Comparison of ENCODE assay signal across 19 cellular contexts in genomic region chr4:156959298-156959702, GRCh38. TPM values are rescaled to one million over a fixed set of nuclear protein-coding genes. Genes with fewer than 3 reads are reported as not detected.
A peak's percentile ranks its signal among the peaks of the same experiment; 100 is the strongest.
DNase-seq lines count a peak whose midpoint lies in the region; ATAC-seq and TF ChIP-seq lines count a peak whose summit lies in the region.
"Had no signal": no experiment of that assay in that cellular context is flagged by ENCODE, and none has a peak within 500 bp of the region (broad histone marks: within the 10 kb centered on the region; RNA-seq: fewer than 3 reads in every experiment).

No MANE protein-coding gene starts in this region.

- H2AFZ ChIP-seq in GM23338 = no peak overlapping the region

- no peaks in the 10 kb centered on the region for H3K9me2 ChIP-seq in GM23338 (ENCODE audit: insufficient read depth)

- no peaks in the 10 kb centered on the region for H3K36me3 ChIP-seq in GM23338 (ENCODE audit: insufficient read depth)
- H3K36me3 ChIP-seq: adrenal gland, esophagus squamous epithelium, upper lobe of right lung had no signal

- H3K27ac ChIP-seq in GM23338 (ENCODE audit: low read depth) (no peak overlapping the region), foreskin keratinocyte (peak overlapping the region; percentile 71)
- H3K27ac ChIP-seq: upper lobe of right lung had no signal

- H3K27ac Mint-ChIP-seq in GM23338 = 0 out of 2 replicates have a peak overlapping the region, but pooled peaks have one; percentile 21
- H3K27ac Mint-ChIP-seq: activated CD4-positive, alpha-beta memory T cell treated with anti-CD3 and anti-CD28 coated beads for 36 hours; activated T-helper 1 cell treated with anti-CD3 and anti-CD28 coated beads, Interleukin-12 subunit alpha, Interleukin-12 subunit beta, Interleukin-2, Interleukin-4 antibody, amounts not matched to agents 30 ng/mL and 10 ng/mL and 1 ng/mL, durations not matched to agents 14 hours and 24 hours and 36 hours; CD4-positive, CD25-positive, alpha-beta regulatory T cell; H9; naive thymus-derived CD8-positive, alpha-beta T cell had no signal

- no peaks in the 10 kb centered on the region for H3K36me3 Mint-ChIP-seq in GM23338 (ENCODE audit: low read depth)
- H3K36me3 Mint-ChIP-seq: activated CD4-positive, alpha-beta memory T cell treated with anti-CD3 and anti-CD28 coated beads for 36 hours; CD4-positive, CD25-positive, alpha-beta regulatory T cell; naive thymus-derived CD8-positive, alpha-beta T cell had no signal

- H3K27me3 ChIP-seq in GM23338 (ENCODE audit: insufficient read depth) = no peaks in the 10 kb centered on the region
- H3K27me3 ChIP-seq in foreskin keratinocyte = no peaks in the 10 kb centered on the region
- H3K27me3 ChIP-seq: adrenal gland, esophagus squamous epithelium, upper lobe of right lung had no signal

- TF ChIP-seq CTCF in GM23338 (conservative IDR thresholded peaks at IDR 0.05; ENCODE audit: low read depth in 2 of 2) (no peak), foreskin keratinocyte (conservative IDR thresholded peaks at IDR 0.05) (no peak)

- H3K4me1 ChIP-seq in GM23338 (ENCODE audit: insufficient read depth) = peaks cover 4% of the 10 kb centered on the region; the same call in 1 of the 2 replicates
- peaks cover 81% of the 10 kb centered on the region for H3K4me1 ChIP-seq in foreskin keratinocyte

- H3K9me3 Mint-ChIP-seq in GM23338 = no peaks in the 10 kb centered on the region
- H3K9me3 Mint-ChIP-seq: activated T-helper 1 cell treated with anti-CD3 and anti-CD28 coated beads, Interleukin-12 subunit alpha, Interleukin-12 subunit beta, Interleukin-2, Interleukin-4 antibody, amounts not matched to agents 30 ng/mL and 10 ng/mL and 1 ng/mL, durations not matched to agents 14 hours and 24 hours and 36 hours; dendritic cell treated with granulocyte-macrophage colony-stimulating factor and Interleukin-4, amounts not matched to agents 40 ng/mL and 50 ng/mL, for 4 days; H9 had no signal

- no peaks in the 10 kb centered on the region for H3F3A ChIP-seq in GM23338 (replicated peaks; ENCODE audit: low read depth)

- no peak overlapping the region for H3K4me2 ChIP-seq in GM23338

- H3K79me2 ChIP-seq in GM23338 (replicated peaks; ENCODE audit: insufficient read depth) = no peaks in the 10 kb centered on the region

- no peaks in the 10 kb centered on the region for H4K20me1 ChIP-seq in GM23338 (replicated peaks; ENCODE audit: insufficient read depth)

- H3K27me3 Mint-ChIP-seq in GM23338 (ENCODE audit: insufficient read depth, low read depth, poor library complexity) = peaks cover 3% of the 10 kb centered on the region
- H3K27me3 Mint-ChIP-seq: activated CD4-positive, alpha-beta memory T cell treated with anti-CD3 and anti-CD28 coated beads for 36 hours; CD4-positive, CD25-positive, alpha-beta regulatory T cell; dendritic cell treated with granulocyte-macrophage colony-stimulating factor and Interleukin-4, amounts not matched to agents 40 ng/mL and 50 ng/mL, for 4 days had no signal

- DNase-seq in GM23338 (ENCODE audit: low spot score) (no peak), amniotic epithelial cell (ENCODE audit: low read depth) (peak; percentile 72), foreskin keratinocyte (peak in 1 of 2 donors; percentile 37), superior temporal gyrus (ENCODE audit: extremely low spot score) (peak; percentile 12), T-helper 2 cell (no peak), DMS 273 (lab: John Stamatoyannopoulos, UW; ENCODE audit: unreplicated experiment) (no peak)
- no peak for DNase-seq in activated naive CD4-positive, alpha-beta T cell (lab: John Stamatoyannopoulos, UW)
- DNase-seq: activated CD4-positive, alpha-beta memory T cell treated with anti-CD3 and anti-CD28 coated beads for 36 hours; adrenal gland; CD4-positive, CD25-positive, alpha-beta regulatory T cell; esophagus squamous epithelium; H9; naive thymus-derived CD8-positive, alpha-beta T cell; NCI-H345; retina; stimulated activated CD4-positive, alpha-beta T cell treated with anti-CD3 and anti-CD28 coated beads, Interleukin-4, amount 100 ng/mL, for 24 hours; upper lobe of right lung had no signal

- ATAC-seq in GM23338 = no peak
- ATAC-seq in foreskin keratinocyte = no peak
- ATAC-seq: naive thymus-derived CD8-positive, alpha-beta T cell; upper lobe of right lung had no signal

- H3K4me3 Mint-ChIP-seq in GM23338 = no peak overlapping the region
- H3K4me3 Mint-ChIP-seq: activated CD4-positive, alpha-beta memory T cell treated with anti-CD3 and anti-CD28 coated beads for 36 hours; activated T-helper 1 cell treated with anti-CD3 and anti-CD28 coated beads, Interleukin-12 subunit alpha, Interleukin-12 subunit beta, Interleukin-2, Interleukin-4 antibody, amounts not matched to agents 30 ng/mL and 10 ng/mL and 1 ng/mL, durations not matched to agents 14 hours and 24 hours and 36 hours; CD4-positive, CD25-positive, alpha-beta regulatory T cell; dendritic cell treated with granulocyte-macrophage colony-stimulating factor and Interleukin-4, amounts not matched to agents 40 ng/mL and 50 ng/mL, for 4 days; H9; naive thymus-derived CD8-positive, alpha-beta T cell had no signal

- peaks cover 12% of the 10 kb centered on the region for H3K4me1 Mint-ChIP-seq in GM23338
- H3K4me1 Mint-ChIP-seq: CD4-positive, CD25-positive, alpha-beta regulatory T cell; naive thymus-derived CD8-positive, alpha-beta T cell had no signal

- no peak overlapping the region for H3K4me3 ChIP-seq in GM23338
- H3K4me3 ChIP-seq: adrenal gland, esophagus squamous epithelium, upper lobe of right lung had no signal

TF ChIP-seq in GM23338, 12 proteins besides CTCF, POLR2A, EP300 and RAD21:
- no peak for TF ChIP-seq POLR2AphosphoS5 (IDR thresholded peaks at IDR 0.05; ENCODE audit: low read depth)
- no peak for TF ChIP-seq CREB1 (CRISPR knock-in tag; IDR thresholded peaks at IDR 0.05; ENCODE audit: low read depth)
- TF ChIP-seq, protein P1, sequence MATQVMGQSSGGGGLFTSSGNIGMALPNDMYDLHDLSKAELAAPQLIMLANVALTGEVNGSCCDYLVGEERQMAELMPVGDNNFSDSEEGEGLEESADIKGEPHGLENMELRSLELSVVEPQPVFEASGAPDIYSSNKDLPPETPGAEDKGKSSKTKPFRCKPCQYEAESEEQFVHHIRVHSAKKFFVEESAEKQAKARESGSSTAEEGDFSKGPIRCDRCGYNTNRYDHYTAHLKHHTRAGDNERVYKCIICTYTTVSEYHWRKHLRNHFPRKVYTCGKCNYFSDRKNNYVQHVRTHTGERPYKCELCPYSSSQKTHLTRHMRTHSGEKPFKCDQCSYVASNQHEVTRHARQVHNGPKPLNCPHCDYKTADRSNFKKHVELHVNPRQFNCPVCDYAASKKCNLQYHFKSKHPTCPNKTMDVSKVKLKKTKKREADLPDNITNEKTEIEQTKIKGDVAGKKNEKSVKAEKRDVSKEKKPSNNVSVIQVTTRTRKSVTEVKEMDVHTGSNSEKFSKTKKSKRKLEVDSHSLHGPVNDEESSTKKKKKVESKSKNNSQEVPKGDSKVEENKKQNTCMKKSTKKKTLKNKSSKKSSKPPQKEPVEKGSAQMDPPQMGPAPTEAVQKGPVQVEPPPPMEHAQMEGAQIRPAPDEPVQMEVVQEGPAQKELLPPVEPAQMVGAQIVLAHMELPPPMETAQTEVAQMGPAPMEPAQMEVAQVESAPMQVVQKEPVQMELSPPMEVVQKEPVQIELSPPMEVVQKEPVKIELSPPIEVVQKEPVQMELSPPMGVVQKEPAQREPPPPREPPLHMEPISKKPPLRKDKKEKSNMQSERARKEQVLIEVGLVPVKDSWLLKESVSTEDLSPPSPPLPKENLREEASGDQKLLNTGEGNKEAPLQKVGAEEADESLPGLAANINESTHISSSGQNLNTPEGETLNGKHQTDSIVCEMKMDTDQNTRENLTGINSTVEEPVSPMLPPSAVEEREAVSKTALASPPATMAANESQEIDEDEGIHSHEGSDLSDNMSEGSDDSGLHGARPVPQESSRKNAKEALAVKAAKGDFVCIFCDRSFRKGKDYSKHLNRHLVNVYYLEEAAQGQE (IDR thresholded peaks at IDR 0.05; ENCODE audit: unreplicated experiment) = no peak
TF ChIP-seq in GM23338: peak in this region for 0.

RNA-seq across cellular contexts. Expression of gene PDGFC, which starts 12.3 kb away (rescaled TPM):
- total RNA-seq in GM23338 (2014; rRNA removed; shearing (Covaris generic)) = 3.4 and 3.6 TPM in 2 replicates
- polyA plus RNA-seq in GM23338 (2016; fragmentation: Nextera tagmentation; extraction: Ambion mirVana) (1.3 and 1.8 TPM in 2 replicates), foreskin keratinocyte (13.9 and 14.2 TPM in 2 replicates)
- 36.6 and 41.4 TPM in 2 replicates for total RNA-seq in foreskin keratinocyte
- total RNA-seq: activated CD4-positive, alpha-beta memory T cell treated with anti-CD3 and anti-CD28 coated beads for 36 hours; activated T-helper 1 cell treated with anti-CD3 and anti-CD28 coated beads, Interleukin-12 subunit alpha, Interleukin-12 subunit beta, Interleukin-2, Interleukin-4 antibody, amounts not matched to agents 30 ng/mL and 10 ng/mL and 1 ng/mL, durations not matched to agents 14 hours and 24 hours and 36 hours; naive thymus-derived CD8-positive, alpha-beta T cell had no signal
- polyA plus RNA-seq: CD4-positive, CD25-positive, alpha-beta regulatory T cell; naive thymus-derived CD8-positive, alpha-beta T cell had no signal

Comparison
In these comparisons a context has a peak if more than half of its experiments do, and no peak if none do; other contexts are left out.
1. DNase-seq: peak in amniotic epithelial cell (single experiment) and superior temporal gyrus (single experiment); none in GM23338 (single experiment), activated naive CD4-positive, alpha-beta T cell (0 of 4), T-helper 2 cell (0 of 5) and DMS 273 (single experiment).